9 cellular contexts compared by ENCODE assay signal in genomic region chr3:99774467-99774866, GRCh38. TPM values are rescaled to one million over a fixed set of nuclear protein-coding genes. Genes with fewer than 3 reads are reported as not detected.
A peak's percentile ranks its signal among the peaks of the same experiment; 100 is the strongest.
DNase-seq lines count a peak whose midpoint lies in the region; ATAC-seq, FAIRE-seq and TF ChIP-seq lines count a peak whose summit lies in the region.
"Had no signal": no experiment of that assay in that cellular context is flagged by ENCODE, and none has a peak within 500 bp of the region (broad histone marks: within the 10 kb centered on the region; RNA-seq: fewer than 3 reads in every experiment).

No MANE protein-coding gene starts in this region.

- H3K9me3 ChIP-seq in naive thymus-derived CD4-positive, alpha-beta T cell (ENCODE audit: control insufficient read depth in 2 of 3, low read length in 3 of 3): no peaks in the 10 kb centered on the region

- no peaks in the 10 kb centered on the region for H3K4me1 ChIP-seq in naive thymus-derived CD4-positive, alpha-beta T cell (ENCODE audit: control insufficient read depth in 2 of 2, insufficient read depth in 2 of 2, low read length in 2 of 2)

- H3K27me3 Mint-ChIP-seq in naive thymus-derived CD4-positive, alpha-beta T cell: peaks cover 11 to 19% (median 13%) of the 10 kb centered on the region in 5 donors

- H3K36me3 Mint-ChIP-seq in naive thymus-derived CD4-positive, alpha-beta T cell: no peaks in the 10 kb centered on the region

- H3K4me3 Mint-ChIP-seq in naive thymus-derived CD4-positive, alpha-beta T cell: no peak overlapping the region
- H3K4me3 Mint-ChIP-seq: dendritic cell treated with granulocyte-macrophage colony-stimulating factor and Interleukin-4, amounts not matched to agents 40 ng/mL and 50 ng/mL, for 4 days had no signal

- H3K27ac Mint-ChIP-seq in naive thymus-derived CD4-positive, alpha-beta T cell: no peak overlapping the region
- H3K27ac Mint-ChIP-seq: dendritic cell treated with granulocyte-macrophage colony-stimulating factor and Interleukin-4, amounts not matched to agents 40 ng/mL and 50 ng/mL, for 4 days had no signal

- no peaks in the 10 kb centered on the region for H3K27me3 ChIP-seq in naive thymus-derived CD4-positive, alpha-beta T cell (ENCODE audit: control insufficient read depth in 2 of 2, insufficient read depth in 2 of 2, low read length in 2 of 2)

- POLR2A ChIA-PET in naive thymus-derived CD4-positive, alpha-beta T cell (lab: Charles Lee): no interaction called here
- POLR2A ChIA-PET in HEK293T (lab: Yijun Ruan, JAX): no interaction called here

- peak; percentile 95 for FAIRE-seq in H54 (lab: Jason Lieb, UNC)

- H3K36me3 ChIP-seq in naive thymus-derived CD4-positive, alpha-beta T cell (ENCODE audit: control insufficient read depth in 2 of 3, insufficient read depth in 3 of 3, low read length in 3 of 3): no peaks in the 10 kb centered on the region

- ATAC-seq in GM18517 (IDR thresholded peaks at IDR 0.05; ENCODE audit: unreplicated experiment): peak; percentile 90
- ATAC-seq in naive thymus-derived CD4-positive, alpha-beta T cell: no peak

- H3K4me3 ChIP-seq in naive thymus-derived CD4-positive, alpha-beta T cell (ENCODE audit: low read length): no peak overlapping the region

- intact Hi-C loops in naive thymus-derived CD4-positive, alpha-beta T cell (cut with micrococcal nuclease): no loop called here

- no peak for TF ChIP-seq POLR2A in H54 (IDR thresholded peaks at IDR 0.05; ENCODE audit: low read depth, low read length)

- DNase-seq in H54 (ENCODE audit: insufficient read length, low spot score) (peak; percentile 34), M059J (ENCODE audit: low read depth) (peak; percentile 94), kidney tubule cell (ENCODE audit: low spot score) (peak; percentile 91), LoVo (ENCODE audit: low spot score) (no peak), NCI-H2029 treated with DMSO at 0.1 percent for 48 hours (lab: John Stamatoyannopoulos, UW) (no peak), HEK293T (ENCODE audit: extremely low spot score) (no peak)
- DNase-seq in naive thymus-derived CD4-positive, alpha-beta T cell: no peak

- no peaks in the 10 kb centered on the region for H3K4me1 Mint-ChIP-seq in naive thymus-derived CD4-positive, alpha-beta T cell

- H3K27ac ChIP-seq in naive thymus-derived CD4-positive, alpha-beta T cell (ENCODE audit: low read depth, low read length): no peak overlapping the region

- H3K9me3 Mint-ChIP-seq in naive thymus-derived CD4-positive, alpha-beta T cell: peaks cover 0 to 1% (median 0%) of the 10 kb centered on the region in 11 donors
- H3K9me3 Mint-ChIP-seq: dendritic cell treated with granulocyte-macrophage colony-stimulating factor and Interleukin-4, amounts not matched to agents 40 ng/mL and 50 ng/mL, for 4 days had no signal

- CTCF ChIA-PET in naive thymus-derived CD4-positive, alpha-beta T cell (lab: Charles Lee): no interaction called here
- CTCF ChIA-PET in HEK293T (lab: Yijun Ruan, JAX): no interaction called here

TF ChIP-seq in HEK293T, 16 proteins besides CTCF, POLR2A, EP300 and RAD21:
- no peak for TF ChIP-seq ARNT (IDR thresholded peaks at IDR 0.05)
- TF ChIP-seq SP1 (IDR thresholded peaks at IDR 0.05): no peak
- TF ChIP-seq BHLHE40 (IDR thresholded peaks at IDR 0.05; ENCODE audit: borderline replicate concordance): no peak
- no peak for TF ChIP-seq FOXM1 (IDR thresholded peaks at IDR 0.05; ENCODE audit: borderline replicate concordance)
- TF ChIP-seq L3MBTL2 (conservative IDR thresholded peaks at IDR 0.05): no peak
- TF ChIP-seq SUZ12 (IDR thresholded peaks at IDR 0.05): no peak
- no peak for TF ChIP-seq CTBP1 (IDR thresholded peaks at IDR 0.05; ENCODE audit: borderline replicate concordance)
- no peak for TF ChIP-seq ELF4 (IDR thresholded peaks at IDR 0.05)
- TF ChIP-seq ZNF384 (IDR thresholded peaks at IDR 0.05): no peak
- TF ChIP-seq NFRKB (IDR thresholded peaks at IDR 0.05): no peak
- TF ChIP-seq FOXK2 (IDR thresholded peaks at IDR 0.05): no peak
TF ChIP-seq in HEK293T: peak in this region for 0.

RNA-seq across cellular contexts. Expression of gene CMSS1, which starts 43.2 kb away (rescaled TPM):
- 38.7 and 49.9 TPM in 2 replicates for total RNA-seq in M059J (2014; rRNA removed; shearing (Covaris generic))
- total RNA-seq in naive thymus-derived CD4-positive, alpha-beta T cell: 10 to 100 TPM; 14.9 to 47.7 (median 18.2) TPM
- 10 to 100 TPM; 22.4 to 25.6 TPM for polyA plus RNA-seq in naive thymus-derived CD4-positive, alpha-beta T cell

Comparison
In these comparisons a context has a peak if more than half of its experiments do, and no peak if none do; other contexts are left out.
1. DNase-seq: peak in H54 (single experiment), M059J (single experiment) and kidney tubule cell (single experiment); none in LoVo (single experiment), naive thymus-derived CD4-positive, alpha-beta T cell (0 of 9), NCI-H2029 treated with DMSO at 0.1 percent for 48 hours (single experiment) and HEK293T (single experiment).